ENCODE assay signal across 15 cellular contexts in genomic region chr10:71272122-71272771, GRCh38. TPM values are rescaled to one million over a fixed set of nuclear protein-coding genes. Genes with fewer than 3 reads are reported as not detected.
A peak's percentile ranks its signal among the peaks of the same experiment; 100 is the strongest.
DNase-seq lines count a peak whose midpoint lies in the region; ATAC-seq, FAIRE-seq and TF ChIP-seq lines count a peak whose summit lies in the region.
"Had no signal": no experiment of that assay in that cellular context is flagged by ENCODE, and none has a peak within 500 bp of the region (broad histone marks: within the 10 kb centered on the region; RNA-seq: fewer than 3 reads in every experiment).

No MANE protein-coding gene starts in this region.

- no peaks in the 10 kb centered on the region for H3K27me3 ChIP-seq in bronchial epithelial cell (ENCODE audit: control insufficient read depth, insufficient read depth, low read length)
- H3K27me3 ChIP-seq: gastroesophageal sphincter had no signal

- DNase-seq in CD1c-positive myeloid dendritic cell (ENCODE audit: extremely low spot score) (peak; percentile 27), LHCN-M2 (ENCODE audit: low read depth) (peak; percentile 37), bronchial epithelial cell (ENCODE audit: low read depth) (peak; percentile 56), OCI-M2 (lab: John Stamatoyannopoulos, UW; ENCODE audit: unreplicated experiment) (no peak)
- DNase-seq in activated CD8-positive, alpha-beta memory T cell treated with anti-CD3 and anti-CD28 coated beads, Interleukin-2, amount 50 U/mL, for 4 hours = no peak
- DNase-seq: activated CD4-positive, alpha-beta T cell treated with anti-CD3 and anti-CD28 coated beads for 4 hours; Caco-2; left colon; NCI-H526; nephron progenitor cell had no signal

- H3K4me1 ChIP-seq in mesodermal cell (ENCODE audit: control insufficient read depth, insufficient read depth, low read length, poor library complexity, severe bottlenecking) = peaks cover 37% of the 10 kb centered on the region

- WGBS in mesodermal cell (ENCODE audit: insufficient coverage in 2 of 2), 2 experiments = 80 to 85% methylated on average over 8 to 13 of the region's 15 CpGs

- H3K36me3 ChIP-seq in bronchial epithelial cell (ENCODE audit: control insufficient read depth, insufficient read depth, low read length) = peaks cover 3% of the 10 kb centered on the region
- peaks cover 17% of the 10 kb centered on the region for H3K36me3 ChIP-seq in mesodermal cell (ENCODE audit: control insufficient read depth, insufficient read depth, low read length)
- H3K36me3 ChIP-seq: gastroesophageal sphincter had no signal

- no peak for TF ChIP-seq CTCF in bronchial epithelial cell (IDR thresholded peaks at IDR 0.05; ENCODE audit: insufficient read depth, low read length, severe bottlenecking)

- no peak for ATAC-seq in HG03342 (IDR thresholded peaks at IDR 0.05; ENCODE audit: unreplicated experiment)
- ATAC-seq in GM18498 (IDR thresholded peaks at IDR 0.05; ENCODE audit: unreplicated experiment) = no peak
- ATAC-seq: gastroesophageal sphincter, left colon had no signal

- peak; percentile 43 for FAIRE-seq in bronchial epithelial cell (lab: Jason Lieb, UNC)
- FAIRE-seq: GM19239 had no signal

- H3K4me3 ChIP-seq in bronchial epithelial cell (ENCODE audit: low read depth, low read length) = no peak overlapping the region
- no peak overlapping the region for H3K4me3 ChIP-seq in mesodermal cell (ENCODE audit: extremely low read depth, insufficient read depth, low read length, poor library complexity, severe bottlenecking)
- H3K4me3 ChIP-seq: gastroesophageal sphincter had no signal

- H3K9me3 ChIP-seq in mesodermal cell (ENCODE audit: control insufficient read depth, low read length) = no peaks in the 10 kb centered on the region
- H3K9me3 ChIP-seq: Caco-2, gastroesophageal sphincter had no signal

- peak overlapping the region; percentile 36 for H3K27ac ChIP-seq in mesodermal cell (ENCODE audit: low read depth, low read length, severe bottlenecking)
- H3K27ac ChIP-seq: gastroesophageal sphincter had no signal

RNA-seq across cellular contexts. Expression of gene SLC29A3, which starts 46.8 kb away (rescaled TPM):
- total RNA-seq in LHCN-M2 (2014; rRNA removed) (1.0 and 1.8 TPM in 2 replicates), bronchial epithelial cell (0.53 and 0.77 TPM in 2 replicates)
- 1.7 TPM for polyA plus RNA-seq in LHCN-M2 (2012)
- polyA plus RNA-seq in mesodermal cell (2013, experiment 1 of 2) = 7.2 TPM
- 4.8 TPM for polyA plus RNA-seq in mesodermal cell (2013, experiment 2 of 2)

RNA-seq across cellular contexts. Expression of gene UNC5B, which starts 59.9 kb away (rescaled TPM):
- total RNA-seq in LHCN-M2 (2014; rRNA removed) (0.13 and 0.34 TPM in 2 replicates), bronchial epithelial cell (36.6 and 62.5 TPM in 2 replicates)
- polyA plus RNA-seq in LHCN-M2 (2012) = 0.53 TPM
- polyA plus RNA-seq in mesodermal cell (2013, experiment 1 of 2) = 109 TPM
- polyA plus RNA-seq in mesodermal cell (2013, experiment 2 of 2) = 93.7 TPM

Comparison
In these comparisons a context has a peak if more than half of its experiments do, and no peak if none do; other contexts are left out.
1. DNase-seq: peak in CD1c-positive myeloid dendritic cell (single experiment), LHCN-M2 (single experiment) and bronchial epithelial cell (single experiment); none in activated CD8-positive, alpha-beta memory T cell treated with anti-CD3 and anti-CD28 coated beads, Interleukin-2, amount 50 U/mL, for 4 hours (single experiment) and OCI-M2 (single experiment).
2. RNA of gene UNC5B, which starts 59.9 kb away (total RNA-seq): 36.6 to 62.5 TPM in bronchial epithelial cell; 0.13 to 0.34 TPM in LHCN-M2; every median in the first group is over 10 times any median in the second.